18 cellular contexts compared by ENCODE assay signal in the genomic region with DNA sequence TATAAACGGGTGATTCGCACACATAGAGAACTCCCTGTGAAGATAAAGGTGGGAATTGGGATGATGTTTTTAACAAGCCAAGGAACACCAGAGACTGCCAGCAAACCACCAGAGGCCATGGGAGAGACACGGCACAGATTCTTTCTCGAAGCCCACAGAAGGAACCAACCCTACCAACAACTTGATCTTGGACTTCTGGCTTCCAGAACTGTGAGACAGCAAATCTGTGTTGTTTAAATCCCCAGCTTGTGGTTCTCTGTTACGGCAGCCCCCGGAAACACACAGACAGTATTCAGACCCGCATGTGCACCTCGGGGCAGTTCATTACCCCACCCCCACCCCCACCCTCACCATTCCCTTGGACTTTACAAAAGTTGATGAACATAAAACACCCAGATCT. TPM values are rescaled to one million over a fixed set of nuclear protein-coding genes. Genes with fewer than 3 reads are reported as not detected.
DNase-seq lines count a peak whose midpoint lies in the region; ATAC-seq and TF ChIP-seq lines count a peak whose summit lies in the region.
"Had no signal": no experiment of that assay in that cellular context is flagged by ENCODE, and none has a peak within 500 bp of the region (broad histone marks: within the 10 kb centered on the region; RNA-seq: fewer than 3 reads in every experiment).

No MANE protein-coding gene starts in this region.

- H3K27me3 Mint-ChIP-seq in type B pancreatic cell: peaks cover 8% of the 10 kb centered on the region

- H3K27ac Mint-ChIP-seq in type B pancreatic cell: no peak overlapping the region
- H3K27ac Mint-ChIP-seq: CD4-positive, alpha-beta memory T cell had no signal

- ATAC-seq in Right ventricle myocardium inferior (no peak), GM18519 (IDR thresholded peaks at IDR 0.05; ENCODE audit: low FRiP score, unreplicated experiment) (no peak)
- ATAC-seq: A549, HCT116 had no signal

- intact Hi-C loops in cardiac septum (cut with DNase I): no loop called here
- intact Hi-C loops in Right ventricle myocardium inferior (cut with DNase I): no loop called here

- H3K4me3 Mint-ChIP-seq in type B pancreatic cell: no peak overlapping the region
- H3K4me3 Mint-ChIP-seq: CD4-positive, alpha-beta memory T cell had no signal

- no peak for TF ChIP-seq CTCF in type B pancreatic cell (conservative IDR thresholded peaks at IDR 0.05)

- no peaks in the 10 kb centered on the region for H3K36me3 Mint-ChIP-seq in type B pancreatic cell
- H3K36me3 Mint-ChIP-seq: CD4-positive, alpha-beta memory T cell had no signal

- H3K9me3 Mint-ChIP-seq in type B pancreatic cell: peaks cover 4% of the 10 kb centered on the region

- peaks cover 3% of the 10 kb centered on the region for H3K4me1 Mint-ChIP-seq in type B pancreatic cell (ENCODE audit: unreplicated experiment)
- H3K4me1 Mint-ChIP-seq: CD4-positive, alpha-beta memory T cell had no signal

- peak; percentile 47 for DNase-seq in cardiac septum (ENCODE audit: low spot score)
- DNase-seq in Right ventricle myocardium inferior (ENCODE audit: missing footprints): no peak
- peak; percentile 10 for DNase-seq in islet precursor cell
- peak; percentile 15 for DNase-seq in type B pancreatic cell (ENCODE audit: extremely low spot score, unreplicated experiment)
- DNase-seq in AG08395 (ENCODE audit: low spot score): no peak
- DNase-seq: 8988T; ACHN; C1 segment of cervical spinal cord; Calu3; CD4-positive, alpha-beta memory T cell; COR-L47; DMS53; DND-41; GM23248; H7 had no signal

RNA-seq across cellular contexts. Expression of a gene that starts 12.8 kb away (rescaled TPM):
- total RNA-seq in cardiac septum (not detected), Right ventricle myocardium inferior (not detected), type B pancreatic cell (ENCODE audit: low replicate concordance) (110 and 230 TPM in 2 replicates)
- total RNA-seq: CD4-positive, alpha-beta memory T cell; GM23248 had no signal

RNA-seq across cellular contexts. Expression of a gene that starts 33.8 kb away (rescaled TPM):
- total RNA-seq in cardiac septum: not detected
- not detected for total RNA-seq in Right ventricle myocardium inferior
- 33.2 and 35.9 TPM in 2 replicates for total RNA-seq in type B pancreatic cell (ENCODE audit: low replicate concordance)
- total RNA-seq: CD4-positive, alpha-beta memory T cell; GM23248 had no signal

Comparison
In these comparisons a context has a peak if more than half of its experiments do, and no peak if none do; other contexts are left out.
1. DNase-seq: peak in cardiac septum (single experiment), islet precursor cell (single experiment) and type B pancreatic cell (single experiment); none in Right ventricle myocardium inferior (single experiment) and AG08395 (single experiment).
2. RNA of a gene that starts 12.8 kb away (total RNA-seq): 110 to 230 TPM in type B pancreatic cell; not detected in cardiac septum (single experiment) and not detected in Right ventricle myocardium inferior (single experiment); every median in the first group is over 100 times any median in the second.
3. RNA of a gene that starts 33.8 kb away (total RNA-seq): 33.2 to 35.9 TPM in type B pancreatic cell; not detected in cardiac septum (single experiment) and not detected in Right ventricle myocardium inferior (single experiment); every median in the first group is over 10 times any median in the second.